ENCODE assay signal across 2 cellular contexts in genomic region chr10:63940277-63940972, GRCh38.
TF ChIP-seq lines count a peak whose summit lies in the region.

No MANE protein-coding gene starts in this region.

TF ChIP-seq in SK-N-SH, 30 proteins besides CTCF, POLR2A, EP300 and RAD21:
- TF ChIP-seq IRF3 (IDR thresholded peaks at IDR 0.05; ENCODE audit: low read depth, low read length) (no peak), FOXJ3 (CRISPR knock-in tag; IDR thresholded peaks at IDR 0.05) (no peak), TEAD4 (IDR thresholded peaks at IDR 0.05; ENCODE audit: borderline replicate concordance, insufficient read depth) (no peak), JUND (IDR thresholded peaks at IDR 0.05) (no peak), POLR2AphosphoS5 (IDR thresholded peaks at IDR 0.05; ENCODE audit: low read depth, low read length) (no peak), FOSL2 (IDR thresholded peaks at IDR 0.05; ENCODE audit: borderline replicate concordance, low read depth) (no peak), NRF1 (IDR thresholded peaks at IDR 0.05; ENCODE audit: low read depth, low read length) (no peak), MAX (IDR thresholded peaks at IDR 0.05; ENCODE audit: low read depth) (no peak), SMC3 (IDR thresholded peaks at IDR 0.05; ENCODE audit: low read depth, low read length) (no peak), YY1 (IDR thresholded peaks at IDR 0.05; ENCODE audit: low read depth) (no peak), ELF1 (IDR thresholded peaks at IDR 0.05) (no peak), PBX3 (IDR thresholded peaks at IDR 0.05) (no peak), GATA2 (CRISPR knock-in tag; IDR thresholded peaks at IDR 0.05) (no peak), NFIC (IDR thresholded peaks at IDR 0.05; ENCODE audit: borderline replicate concordance) (no peak), TAF1 (IDR thresholded peaks at IDR 0.05; ENCODE audit: borderline replicate concordance, low read depth, low read length) (no peak), GABPA (IDR thresholded peaks at IDR 0.05; ENCODE audit: low read depth) (no peak)
- TF ChIP-seq, protein P1, sequence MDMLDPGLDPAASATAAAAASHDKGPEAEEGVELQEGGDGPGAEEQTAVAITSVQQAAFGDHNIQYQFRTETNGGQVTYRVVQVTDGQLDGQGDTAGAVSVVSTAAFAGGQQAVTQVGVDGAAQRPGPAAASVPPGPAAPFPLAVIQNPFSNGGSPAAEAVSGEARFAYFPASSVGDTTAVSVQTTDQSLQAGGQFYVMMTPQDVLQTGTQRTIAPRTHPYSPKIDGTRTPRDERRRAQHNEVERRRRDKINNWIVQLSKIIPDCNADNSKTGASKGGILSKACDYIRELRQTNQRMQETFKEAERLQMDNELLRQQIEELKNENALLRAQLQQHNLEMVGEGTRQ (IDR thresholded peaks at IDR 0.05; ENCODE audit: borderline replicate concordance, low read depth, low read length): no peak
- TF ChIP-seq, protein P2, sequence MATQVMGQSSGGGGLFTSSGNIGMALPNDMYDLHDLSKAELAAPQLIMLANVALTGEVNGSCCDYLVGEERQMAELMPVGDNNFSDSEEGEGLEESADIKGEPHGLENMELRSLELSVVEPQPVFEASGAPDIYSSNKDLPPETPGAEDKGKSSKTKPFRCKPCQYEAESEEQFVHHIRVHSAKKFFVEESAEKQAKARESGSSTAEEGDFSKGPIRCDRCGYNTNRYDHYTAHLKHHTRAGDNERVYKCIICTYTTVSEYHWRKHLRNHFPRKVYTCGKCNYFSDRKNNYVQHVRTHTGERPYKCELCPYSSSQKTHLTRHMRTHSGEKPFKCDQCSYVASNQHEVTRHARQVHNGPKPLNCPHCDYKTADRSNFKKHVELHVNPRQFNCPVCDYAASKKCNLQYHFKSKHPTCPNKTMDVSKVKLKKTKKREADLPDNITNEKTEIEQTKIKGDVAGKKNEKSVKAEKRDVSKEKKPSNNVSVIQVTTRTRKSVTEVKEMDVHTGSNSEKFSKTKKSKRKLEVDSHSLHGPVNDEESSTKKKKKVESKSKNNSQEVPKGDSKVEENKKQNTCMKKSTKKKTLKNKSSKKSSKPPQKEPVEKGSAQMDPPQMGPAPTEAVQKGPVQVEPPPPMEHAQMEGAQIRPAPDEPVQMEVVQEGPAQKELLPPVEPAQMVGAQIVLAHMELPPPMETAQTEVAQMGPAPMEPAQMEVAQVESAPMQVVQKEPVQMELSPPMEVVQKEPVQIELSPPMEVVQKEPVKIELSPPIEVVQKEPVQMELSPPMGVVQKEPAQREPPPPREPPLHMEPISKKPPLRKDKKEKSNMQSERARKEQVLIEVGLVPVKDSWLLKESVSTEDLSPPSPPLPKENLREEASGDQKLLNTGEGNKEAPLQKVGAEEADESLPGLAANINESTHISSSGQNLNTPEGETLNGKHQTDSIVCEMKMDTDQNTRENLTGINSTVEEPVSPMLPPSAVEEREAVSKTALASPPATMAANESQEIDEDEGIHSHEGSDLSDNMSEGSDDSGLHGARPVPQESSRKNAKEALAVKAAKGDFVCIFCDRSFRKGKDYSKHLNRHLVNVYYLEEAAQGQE (IDR thresholded peaks at IDR 0.05; ENCODE audit: low read depth, low read length): no peak
- TF ChIP-seq, protein P3, sequence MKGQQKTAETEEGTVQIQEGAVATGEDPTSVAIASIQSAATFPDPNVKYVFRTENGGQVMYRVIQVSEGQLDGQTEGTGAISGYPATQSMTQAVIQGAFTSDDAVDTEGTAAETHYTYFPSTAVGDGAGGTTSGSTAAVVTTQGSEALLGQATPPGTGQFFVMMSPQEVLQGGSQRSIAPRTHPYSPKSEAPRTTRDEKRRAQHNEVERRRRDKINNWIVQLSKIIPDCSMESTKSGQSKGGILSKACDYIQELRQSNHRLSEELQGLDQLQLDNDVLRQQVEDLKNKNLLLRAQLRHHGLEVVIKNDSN (IDR thresholded peaks at IDR 0.05; ENCODE audit: borderline replicate concordance, low read depth): no peak
TF ChIP-seq in SK-N-SH: peak in this region for 0.

TF ChIP-seq in H1, 55 proteins besides CTCF, POLR2A, EP300 and RAD21 (continued from another document):
- TF ChIP-seq CEBPB (IDR thresholded peaks at IDR 0.05; ENCODE audit: low read depth, low read length): no peak
- TF ChIP-seq SAP30 (IDR thresholded peaks at IDR 0.05; ENCODE audit: insufficient read depth, insufficient replicate concordance, low read length): no peak
- no peak for TF ChIP-seq SIX5 (IDR thresholded peaks at IDR 0.05; ENCODE audit: low read depth, low read length)
- no peak for TF ChIP-seq CHD1 (IDR thresholded peaks at IDR 0.05; ENCODE audit: low read depth, low read length)
- TF ChIP-seq SP2 (IDR thresholded peaks at IDR 0.05; ENCODE audit: low read length): no peak
- TF ChIP-seq EZH2 (IDR thresholded peaks at IDR 0.05; ENCODE audit: low read depth, low read length, severe bottlenecking): no peak
- no peak for TF ChIP-seq BACH1 (IDR thresholded peaks at IDR 0.05; ENCODE audit: low read length)
- no peak for TF ChIP-seq TAF7 (optimal IDR thresholded peaks at IDR 0.05; ENCODE audit: borderline replicate concordance, low read depth, low read length)
- TF ChIP-seq E2F6 (IDR thresholded peaks at IDR 0.05): no peak
- no peak for TF ChIP-seq SIN3A (conservative IDR thresholded peaks at IDR 0.05 in 1 of 2, IDR thresholded peaks at IDR 0.05 in 1 of 2; ENCODE audit: low read depth in 1 of 2, low read length in 2 of 2)
- TF ChIP-seq ATF2 (IDR thresholded peaks at IDR 0.05; ENCODE audit: low read length): no peak
- no peak for TF ChIP-seq BRCA1 (IDR thresholded peaks at IDR 0.05; ENCODE audit: low read depth, low read length)
